In the genomic region with DNA sequence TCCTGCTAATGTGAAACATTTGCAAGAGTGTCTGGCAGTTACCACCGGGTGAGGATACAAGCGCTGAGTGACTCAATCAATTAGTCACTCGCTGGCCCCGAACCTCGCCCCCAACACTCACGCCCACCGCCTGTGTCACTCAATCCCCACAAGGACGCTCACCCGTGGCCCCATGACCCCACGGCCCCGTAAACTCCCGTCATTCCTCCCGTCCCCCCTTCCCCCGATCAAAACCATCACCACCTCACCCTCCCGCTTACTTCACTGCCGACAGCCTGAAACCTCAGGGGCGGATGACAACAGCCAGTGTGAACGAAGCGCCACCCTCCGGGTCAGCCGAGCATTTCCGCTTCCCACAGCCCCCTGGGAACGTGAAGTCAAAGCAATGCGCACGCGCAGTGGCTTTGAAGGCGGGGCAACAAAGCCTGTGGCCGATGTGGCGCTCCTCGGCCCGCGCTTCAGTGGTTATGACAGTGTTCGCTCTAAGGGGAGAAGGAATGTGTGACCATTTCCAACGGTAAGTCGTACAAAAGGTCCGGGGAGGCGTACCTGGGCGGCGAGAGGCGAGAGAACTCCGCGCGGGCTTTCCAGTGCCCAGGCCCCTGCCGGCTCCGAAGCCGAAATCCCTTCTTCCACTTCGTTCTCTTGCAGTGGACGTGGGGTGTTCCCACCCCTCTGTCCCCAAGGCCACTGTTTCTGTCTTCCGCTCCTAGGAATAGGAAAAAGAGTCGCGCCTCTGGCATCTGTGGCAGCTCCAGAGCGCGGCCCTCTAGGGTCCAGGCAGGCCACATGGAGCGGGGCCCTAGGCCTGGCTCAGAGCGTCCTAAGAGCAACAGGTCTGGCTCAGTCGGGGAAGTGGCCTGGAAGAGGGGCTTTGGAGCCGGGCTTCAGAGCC, we compare ENCODE assay signal across 8 cellular contexts. TPM values are rescaled to one million over a fixed set of nuclear protein-coding genes. Genes with fewer than 3 reads are reported as not detected.
A peak's percentile ranks its signal among the peaks of the same experiment; 100 is the strongest.
DNase-seq lines count a peak whose midpoint lies in the region; ATAC-seq, FAIRE-seq and TF ChIP-seq lines count a peak whose summit lies in the region.

A gene (minus strand): TSS at position 311 of the 895 bp plus-strand sequence. CDS start 3,334 bp downstream, outside the sequence.

- peak; percentile 88 for DNase-seq in AG10803 (ENCODE audit: low read depth)
- peak; percentile 76 for DNase-seq in NCI-H226
- peak; percentile 77 to 89 (median 82) for DNase-seq in activated CD4-positive, CD25-positive, alpha-beta regulatory T cell (lab: John Stamatoyannopoulos, UW)
- DNase-seq in central memory CD8-positive, alpha-beta T cell (ENCODE audit: low spot score in 2 of 2) = peak; percentile 85 to 93
- peak; percentile 96 for DNase-seq in kidney
- peak; percentile 82 to 86 for DNase-seq in stimulated activated CD4-positive, alpha-beta T cell treated with anti-CD3 and anti-CD28 coated beads, Interleukin-15, amount 100 ng/mL, for 1 hour (ENCODE audit: low read depth in 1 of 2, low spot score in 1 of 2)

- peak; percentile 86 for ATAC-seq in HG03175 (IDR thresholded peaks at IDR 0.05; ENCODE audit: unreplicated experiment)
- peak; percentile 93 for ATAC-seq in central memory CD8-positive, alpha-beta T cell (replicated peaks; ENCODE audit: extremely low read depth, poor library complexity, severe bottlenecking)

- FAIRE-seq in kidney (lab: Jason Lieb, UNC) = no peak

- no peaks in the 10 kb centered on the region for H3K36me3 ChIP-seq in kidney (ENCODE audit: control insufficient read depth in 1 of 2, insufficient read depth in 2 of 2, low read length in 2 of 2)

- H3K27ac ChIP-seq in kidney (ENCODE audit: low read depth in 2 of 2, low read length in 2 of 2) = peak within 1 kb of the TSS; percentile 67 to 80

- H3K9me3 Mint-ChIP-seq in central memory CD8-positive, alpha-beta T cell = no peaks in the 10 kb centered on the region

- H3K4me3 Mint-ChIP-seq in central memory CD8-positive, alpha-beta T cell = peak within 1 kb of the TSS; percentile 88

- peaks cover 6% of the 10 kb centered on the region for H3K4me1 Mint-ChIP-seq in central memory CD8-positive, alpha-beta T cell

- TF ChIP-seq CTCF in AG10803 (conservative IDR thresholded peaks at IDR 0.05; ENCODE audit: low read length) (peak; percentile 41), kidney (IDR thresholded peaks at IDR 0.05; ENCODE audit: borderline replicate concordance, extremely low read depth, insufficient read depth) (no peak)

- H3K27me3 Mint-ChIP-seq in central memory CD8-positive, alpha-beta T cell = no peaks in the 10 kb centered on the region

- H3K9ac ChIP-seq in kidney (ENCODE audit: low read length in 2 of 2) = peak within 1 kb of the TSS; percentile 72 to 73

- in situ Hi-C loops in GM18951 (cut with MboI; ENCODE audit: low sequenced_read_pairs, unreplicated experiment) = no loop called here

- no peaks in the 10 kb centered on the region for H3K9me3 ChIP-seq in kidney (ENCODE audit: control insufficient read depth in 1 of 2, low read length in 2 of 2)

- H3K4me3 ChIP-seq in AG10803 (ENCODE audit: low read length) (peak within 1 kb of the TSS; percentile 79), kidney (ENCODE audit: low read length in 2 of 2) (peak within 1 kb of the TSS; percentile 82 to 84)

- H3K36me3 Mint-ChIP-seq in central memory CD8-positive, alpha-beta T cell (ENCODE audit: insufficient read depth) = peaks cover 12% of the 10 kb centered on the region

- intact Hi-C loops in kidney (cut with DNase I) = no loop called here

- H3K4me1 ChIP-seq in kidney (ENCODE audit: control insufficient read depth in 1 of 2, insufficient read depth in 1 of 2, low read depth in 1 of 2, low read length in 2 of 2) = peaks cover 2 to 6% of the 10 kb centered on the region in 2 donors

- peak within 1 kb of the TSS; percentile 94 for H3K27ac Mint-ChIP-seq in central memory CD8-positive, alpha-beta T cell (ENCODE audit: low read depth)

- TF ChIP-seq POLR2A in GM18951 (IDR thresholded peaks at IDR 0.05; ENCODE audit: extremely low read depth, insufficient read depth, insufficient read length) = peak; percentile 77

RNA-seq across cellular contexts. Expression of the gene that starts here (rescaled TPM):
- total RNA-seq in kidney = 6.3 TPM
- 1.4 TPM for polyA plus RNA-seq in kidney (ENCODE audit: insufficient read depth, low read depth, low replicate concordance)

Comparison
In these comparisons a context has a peak if more than half of its experiments do, and no peak if none do; other contexts are left out.
1. Peak in every context shown above with its lines: DNase-seq, ATAC-seq, H3K4me3 ChIP-seq and H3K27ac ChIP-seq.